7 cellular contexts compared by ENCODE assay signal in the genomic region with DNA sequence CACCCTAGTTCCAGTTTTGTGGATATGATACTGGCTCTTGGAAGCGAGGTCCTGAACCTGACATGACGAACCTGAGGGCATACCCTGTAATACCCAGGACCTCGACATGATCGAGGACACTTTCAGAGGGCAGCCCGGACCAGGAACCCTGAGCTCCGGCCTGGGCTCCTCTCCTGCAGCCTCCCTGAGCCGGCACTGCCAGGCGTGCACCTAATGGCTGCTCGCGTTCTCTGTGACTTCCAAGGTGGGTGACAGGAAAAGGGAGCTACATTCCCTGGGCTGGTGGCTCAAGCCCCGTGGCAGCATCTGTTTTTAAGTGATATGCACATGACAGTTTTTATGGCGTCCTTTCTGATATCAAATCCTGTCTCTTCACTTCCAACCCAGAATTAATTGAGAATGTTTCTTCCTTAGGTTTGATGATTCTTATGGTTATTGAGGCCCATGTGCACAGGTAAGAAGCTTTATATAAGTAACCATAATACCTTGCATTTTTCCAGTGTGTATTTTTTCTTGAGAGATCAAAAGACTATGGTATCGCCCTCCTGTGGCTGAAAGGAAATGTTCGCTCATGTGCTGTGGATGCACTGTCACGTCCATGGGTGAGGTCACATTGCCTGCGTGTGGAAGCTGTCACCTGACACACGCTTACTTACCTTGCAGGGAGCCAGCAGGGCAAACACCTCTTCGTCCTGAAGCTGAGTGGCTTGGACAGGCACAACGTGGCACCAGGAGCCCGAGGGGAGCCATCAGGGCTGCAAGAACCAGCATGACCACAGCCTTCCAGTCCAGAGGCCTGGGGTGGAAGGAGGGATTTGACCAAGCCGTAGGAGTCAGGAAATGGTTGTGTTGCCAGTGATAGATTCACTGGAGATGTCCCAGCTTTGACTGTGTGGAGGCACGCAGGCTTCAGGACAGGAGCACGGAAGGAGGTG.
A peak's percentile ranks its signal among the peaks of the same experiment; 100 is the strongest.
DNase-seq lines count a peak whose midpoint lies in the region; ATAC-seq lines count a peak whose summit lies in the region.

No MANE protein-coding gene starts in this region.

- peak; percentile 64 for DNase-seq in D341Med (ENCODE audit: low spot score)
- DNase-seq in NCI-H82 treated with DMSO at 0.1 percent for 48 hours (lab: John Stamatoyannopoulos, UW; ENCODE audit: unreplicated experiment) = peak; percentile 1
- DNase-seq in iPS-NIHi11 (ENCODE audit: low spot score) = peak; percentile 45
- DNase-seq in Ammon's horn (ENCODE audit: low spot score) = no peak

- ATAC-seq in GM21360 (IDR thresholded peaks at IDR 0.05; ENCODE audit: unreplicated experiment) (peak; percentile 49), GM21526 (IDR thresholded peaks at IDR 0.05; ENCODE audit: low FRiP score, unreplicated experiment) (no peak), HG02678 (IDR thresholded peaks at IDR 0.05; ENCODE audit: unreplicated experiment) (no peak)
